40 cellular contexts compared by ENCODE assay signal in the genomic region with DNA sequence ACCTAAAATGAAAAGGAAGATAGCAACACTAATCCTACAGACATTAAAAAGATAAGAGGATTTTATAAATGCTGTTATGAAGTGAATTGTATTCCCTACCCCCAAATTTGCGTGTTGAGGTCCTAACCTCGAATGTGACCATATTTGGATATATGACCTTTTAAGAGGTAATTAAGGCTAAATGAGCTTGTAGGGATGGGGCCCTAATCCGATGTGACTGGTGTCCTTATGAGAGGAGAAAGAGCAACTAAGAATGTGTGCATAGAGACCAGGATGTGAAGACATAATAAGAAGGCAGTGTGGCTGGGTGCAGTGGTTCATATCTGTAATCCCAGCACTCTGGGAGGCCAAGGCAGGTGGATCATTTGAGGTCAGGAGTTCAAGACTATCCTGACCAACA. TPM values are rescaled to one million over a fixed set of nuclear protein-coding genes. Genes with fewer than 3 reads are reported as not detected.
"Had no signal": no experiment of that assay in that cellular context is flagged by ENCODE, and none has a peak within 500 bp of the region (broad histone marks: within the 10 kb centered on the region; RNA-seq: fewer than 3 reads in every experiment).

No MANE protein-coding gene starts in this region.

- H3K4me3 ChIP-seq: adrenal gland, ascending aorta, body of pancreas, breast epithelium, cardiac muscle cell had no signal

- DNase-seq: activated effector memory CD4-positive, alpha-beta T cell treated with anti-CD3 and anti-CD28 coated beads, Interleukin-2, amount 50 U/mL, for 16 hours; activated effector memory CD4-positive, alpha-beta T cell treated with Interleukin-2 at 50 U/mL for 16 hours; activated gamma-delta T cell; activated gamma-delta T cell treated with Interleukin-2 at 50 U/mL for 16 hours; activated naive CD4-positive, alpha-beta T cell; activated naive CD4-positive, alpha-beta T cell treated with anti-CD3 and anti-CD28 coated beads for 36 hours; activated naive CD4-positive, alpha-beta T cell treated with anti-CD3 and anti-CD28 coated beads, Interleukin-2, amount 10 ng/mL, durations not matched to agents 7 days and 5 days; activated naive CD4-positive, alpha-beta T cell treated with anti-CD3 and anti-CD28 coated beads, Interleukin-2, amount 50 U/mL, for 16 hours; activated naive CD4-positive, alpha-beta T cell treated with Interleukin-2 at 50 U/mL for 16 hours; activated naive CD8-positive, alpha-beta T cell treated with anti-CD3 and anti-CD28 coated beads for 36 hours; activated naive CD8-positive, alpha-beta T cell treated with anti-CD3 and anti-CD28 coated beads, Interleukin-2, amount 10 ng/mL, durations not matched to agents 7 days and 5 days; activated naive CD8-positive, alpha-beta T cell treated with anti-CD3 and anti-CD28 coated beads, Interleukin-2, amount 50 U/mL, for 24 hours; activated T-cell treated with anti-CD3 and anti-CD28 coated beads, Interleukin-2, amount 50 U/mL, for 1 hour; activated T-cell treated with anti-CD3 and anti-CD28 coated beads, Interleukin-2, amount 50 U/mL, for 24 hours; activated T-cell treated with anti-CD3 and anti-CD28 coated beads, Interleukin-2, amount 50 U/mL, for 4 hours; activated T-cell treated with anti-CD3 and anti-CD28 coated beads, Interleukin-2, amount 50 U/mL, for 48 hours; activated T-cell treated with anti-CD3 and anti-CD28 coated beads, Interleukin-2, amount 50 U/mL, for 72 hours; adrenal gland; amniotic stem cell; amygdala; anterior cingulate cortex; aorta; body of pancreas; brain microvascular endothelial cell; caudate nucleus; central memory CD4-positive, alpha-beta T cell; cerebellar nuclear complex had no signal

- H3K9me3 ChIP-seq: adrenal gland, ascending aorta, body of pancreas, breast epithelium had no signal

- H3K4me3 Mint-ChIP-seq: activated naive CD4-positive, alpha-beta T cell treated with anti-CD3 and anti-CD28 coated beads for 36 hours; activated naive CD4-positive, alpha-beta T cell treated with anti-CD3 and anti-CD28 coated beads, Interleukin-2, amount 10 ng/mL, durations not matched to agents 7 days and 5 days; activated naive CD4-positive, alpha-beta T cell treated with anti-CD3 and anti-CD28 coated beads, Interleukin-2, amount 50 U/mL, for 24 hours; activated naive CD8-positive, alpha-beta T cell; activated naive CD8-positive, alpha-beta T cell treated with anti-CD3 and anti-CD28 coated beads for 36 hours; activated naive CD8-positive, alpha-beta T cell treated with anti-CD3 and anti-CD28 coated beads, Interleukin-2, amount 10 ng/mL, durations not matched to agents 7 days and 5 days; activated naive CD8-positive, alpha-beta T cell treated with anti-CD3 and anti-CD28 coated beads, Interleukin-2, amount 50 U/mL, for 24 hours; activated T-cell treated with anti-CD3 and anti-CD28 coated beads, Interleukin-2, amount 50 U/mL, for 24 hours; activated T-cell treated with anti-CD3 and anti-CD28 coated beads, Interleukin-2, amount 50 U/mL, for 4 hours; activated T-cell treated with anti-CD3 and anti-CD28 coated beads, Interleukin-2, amount 50 U/mL, for 72 hours; activated T-helper 1 cell treated with anti-CD3 and anti-CD28 coated beads, Interleukin-12 subunit alpha, Interleukin-12 subunit beta, Interleukin-2, Interleukin-4 antibody, amounts not matched to agents 30 ng/mL and 10 ng/mL and 1 ng/mL, durations not matched to agents 14 hours and 24 hours and 36 hours; activated T-helper 17 cell treated with anti-CD3 and anti-CD28 coated beads, Interleukin-2, amount 50 U/mL, for 72 hours; brain; central memory CD8-positive, alpha-beta T cell had no signal

- H3K27me3 ChIP-seq: adrenal gland, ascending aorta, body of pancreas, brain microvascular endothelial cell, breast epithelium, cardiac muscle cell had no signal

- H3K4me1 Mint-ChIP-seq: activated naive CD4-positive, alpha-beta T cell treated with anti-CD3 and anti-CD28 coated beads, Interleukin-2, amount 10 ng/mL, durations not matched to agents 7 days and 5 days; activated naive CD4-positive, alpha-beta T cell treated with anti-CD3 and anti-CD28 coated beads, Interleukin-2, amount 50 U/mL, for 24 hours; activated naive CD8-positive, alpha-beta T cell treated with anti-CD3 and anti-CD28 coated beads for 36 hours; activated naive CD8-positive, alpha-beta T cell treated with anti-CD3 and anti-CD28 coated beads, Interleukin-2, amount 10 ng/mL, durations not matched to agents 7 days and 5 days; activated naive CD8-positive, alpha-beta T cell treated with anti-CD3 and anti-CD28 coated beads, Interleukin-2, amount 50 U/mL, for 24 hours; activated T-helper 17 cell treated with anti-CD3 and anti-CD28 coated beads, Interleukin-2, amount 50 U/mL, for 72 hours; brain; central memory CD8-positive, alpha-beta T cell had no signal

- H3K9me3 Mint-ChIP-seq: activated naive CD4-positive, alpha-beta T cell treated with anti-CD3 and anti-CD28 coated beads for 36 hours; activated naive CD4-positive, alpha-beta T cell treated with anti-CD3 and anti-CD28 coated beads, Interleukin-2, amount 10 ng/mL, durations not matched to agents 7 days and 5 days; activated T-helper 1 cell treated with anti-CD3 and anti-CD28 coated beads, Interleukin-12 subunit alpha, Interleukin-12 subunit beta, Interleukin-2, Interleukin-4 antibody, amounts not matched to agents 30 ng/mL and 10 ng/mL and 1 ng/mL, durations not matched to agents 14 hours and 24 hours and 36 hours; activated T-helper 2 cell treated with anti-CD3 and anti-CD28 coated beads, Interferon-gamma antibody, Interleukin-2, Interleukin-4, amounts not matched to agents 10 μg/mL and 5 μg/mL and 100 μg/mL, durations not matched to agents 14 hours and 24 hours and 36 hours had no signal

- H3K36me3 Mint-ChIP-seq: activated naive CD4-positive, alpha-beta T cell treated with anti-CD3 and anti-CD28 coated beads, Interleukin-2, amount 10 ng/mL, durations not matched to agents 7 days and 5 days; activated naive CD4-positive, alpha-beta T cell treated with anti-CD3 and anti-CD28 coated beads, Interleukin-2, amount 50 U/mL, for 24 hours; activated naive CD8-positive, alpha-beta T cell treated with anti-CD3 and anti-CD28 coated beads for 36 hours; activated naive CD8-positive, alpha-beta T cell treated with anti-CD3 and anti-CD28 coated beads, Interleukin-2, amount 10 ng/mL, durations not matched to agents 7 days and 5 days; brain had no signal

- FAIRE-seq: astrocyte, bronchial epithelial cell had no signal

- H3K27ac ChIP-seq: adrenal gland, ascending aorta, body of pancreas, brain microvascular endothelial cell, breast epithelium, cardiac muscle cell had no signal

- ATAC-seq: activated naive CD4-positive, alpha-beta T cell treated with anti-CD3 and anti-CD28 coated beads, Interleukin-2, amount 50 U/mL, for 72 hours; activated naive CD8-positive, alpha-beta T cell treated with anti-CD3 and anti-CD28 coated beads, Interleukin-2, amount 50 U/mL, for 24 hours; activated T-cell treated with anti-CD3 and anti-CD28 coated beads, Interleukin-2, amount 50 U/mL, for 4 hours; activated T-cell treated with anti-CD3 and anti-CD28 coated beads, Interleukin-2, amount 50 U/mL, for 72 hours; activated T-helper 17 cell treated with anti-CD3 and anti-CD28 coated beads, Interleukin-2, amount 50 U/mL, for 72 hours; body of pancreas had no signal

- H3K36me3 ChIP-seq: adrenal gland, ascending aorta, brain microvascular endothelial cell, breast epithelium, cardiac muscle cell had no signal

- H3K4me1 ChIP-seq: adrenal gland, ascending aorta, body of pancreas, breast epithelium had no signal

- H3K27ac Mint-ChIP-seq: activated naive CD4-positive, alpha-beta T cell treated with anti-CD3 and anti-CD28 coated beads for 36 hours; activated naive CD4-positive, alpha-beta T cell treated with anti-CD3 and anti-CD28 coated beads, Interleukin-2, amount 10 ng/mL, durations not matched to agents 7 days and 5 days; activated naive CD4-positive, alpha-beta T cell treated with anti-CD3 and anti-CD28 coated beads, Interleukin-2, amount 50 U/mL, for 24 hours; activated naive CD4-positive, alpha-beta T cell treated with anti-CD3 and anti-CD28 coated beads, Interleukin-2, amount 50 U/mL, for 72 hours; activated naive CD8-positive, alpha-beta T cell; activated naive CD8-positive, alpha-beta T cell treated with anti-CD3 and anti-CD28 coated beads for 36 hours; activated naive CD8-positive, alpha-beta T cell treated with anti-CD3 and anti-CD28 coated beads, Interleukin-2, amount 10 ng/mL, durations not matched to agents 7 days and 5 days; activated naive CD8-positive, alpha-beta T cell treated with anti-CD3 and anti-CD28 coated beads, Interleukin-2, amount 50 U/mL, for 24 hours; activated T-cell treated with anti-CD3 and anti-CD28 coated beads, Interleukin-2, amount 50 U/mL, for 24 hours; activated T-cell treated with anti-CD3 and anti-CD28 coated beads, Interleukin-2, amount 50 U/mL, for 72 hours; activated T-helper 1 cell treated with anti-CD3 and anti-CD28 coated beads, Interleukin-12 subunit alpha, Interleukin-12 subunit beta, Interleukin-2, Interleukin-4 antibody, amounts not matched to agents 30 ng/mL and 10 ng/mL and 1 ng/mL, durations not matched to agents 14 hours and 24 hours and 36 hours; activated T-helper 17 cell treated with anti-CD3 and anti-CD28 coated beads, Interleukin-2, amount 50 U/mL, for 72 hours; activated T-helper 2 cell treated with anti-CD3 and anti-CD28 coated beads, Interferon-gamma antibody, Interleukin-2, Interleukin-4, amounts not matched to agents 10 μg/mL and 5 μg/mL and 100 μg/mL, durations not matched to agents 14 hours and 24 hours and 36 hours; brain had no signal

RNA-seq across cellular contexts. Expression of a gene that starts 48.2 kb away (rescaled TPM):
- total RNA-seq: activated naive CD4-positive, alpha-beta T cell treated with anti-CD3 and anti-CD28 coated beads for 36 hours; activated naive CD4-positive, alpha-beta T cell treated with anti-CD3 and anti-CD28 coated beads, Interleukin-2, amount 50 U/mL, for 72 hours; activated naive CD8-positive, alpha-beta T cell treated with anti-CD3 and anti-CD28 coated beads for 36 hours; activated naive CD8-positive, alpha-beta T cell treated with anti-CD3 and anti-CD28 coated beads, Interleukin-2, amount 10 ng/mL, durations not matched to agents 7 days and 5 days; activated T-cell treated with anti-CD3 and anti-CD28 coated beads, Interleukin-2, amount 50 U/mL, for 72 hours; activated T-helper 1 cell treated with anti-CD3 and anti-CD28 coated beads, Interleukin-12 subunit alpha, Interleukin-12 subunit beta, Interleukin-2, Interleukin-4 antibody, amounts not matched to agents 30 ng/mL and 10 ng/mL and 1 ng/mL, durations not matched to agents 14 hours and 24 hours and 36 hours; activated T-helper 17 cell treated with anti-CD3 and anti-CD28 coated beads, Interleukin-2, amount 50 U/mL, for 72 hours; activated T-helper 2 cell treated with anti-CD3 and anti-CD28 coated beads, Interferon-gamma antibody, Interleukin-2, Interleukin-4, amounts not matched to agents 10 μg/mL and 5 μg/mL and 100 μg/mL, durations not matched to agents 14 hours and 24 hours and 36 hours had no signal
